In genomic region chr16:72878301-72879269, GRCh38 we compare ENCODE assay signal across 1 cellular context.
TF ChIP-seq lines count a peak whose summit lies in the region.

No MANE protein-coding gene starts in this region.

TF ChIP-seq in HepG2, 621 proteins besides CTCF, POLR2A, EP300 and RAD21 (continued from another document and continues in another):
- no peak for TF ChIP-seq CSRNP2 (CRISPR knock-in tag; conservative IDR thresholded peaks at IDR 0.05; ENCODE audit: low read depth)
- TF ChIP-seq NFYB (CRISPR knock-in tag; IDR thresholded peaks at IDR 0.05), result 0 out of 2 replicates have a peak, but pooled peaks have one; percentile 32
- peak; percentile 49; the same call in 1 of the 2 replicates for TF ChIP-seq JUND (CRISPR knock-in tag; IDR thresholded peaks at IDR 0.05)
- peak; percentile 57; the same call in 1 of the 2 replicates for TF ChIP-seq POLR2G (IDR thresholded peaks at IDR 0.05; ENCODE audit: low read depth, low read length)
- TF ChIP-seq ZNF576 (CRISPR knock-in tag; IDR thresholded peaks at IDR 0.05), result no peak
- TF ChIP-seq YEATS4 (CRISPR knock-in tag; IDR thresholded peaks at IDR 0.05; ENCODE audit: borderline replicate concordance), result no peak; the same call in 1 of the 2 replicates
- no peak; the same call in 1 of the 2 replicates for TF ChIP-seq MIER2 (CRISPR knock-in tag; IDR thresholded peaks at IDR 0.05)
- TF ChIP-seq NFIB (CRISPR knock-in tag; IDR thresholded peaks at IDR 0.05; ENCODE audit: borderline replicate concordance), result no peak
- no peak; the same call in 1 of the 2 replicates for TF ChIP-seq ZMAT3 (CRISPR knock-in tag; conservative IDR thresholded peaks at IDR 0.05)
- no peak for TF ChIP-seq SETDB1 (CRISPR knock-in tag; IDR thresholded peaks at IDR 0.05; ENCODE audit: borderline replicate concordance)
- no peak; the same call in 1 of the 2 replicates for TF ChIP-seq RXRB (CRISPR knock-in tag; IDR thresholded peaks at IDR 0.05; ENCODE audit: borderline replicate concordance)
- TF ChIP-seq ZBED4 (CRISPR knock-in tag; IDR thresholded peaks at IDR 0.05; ENCODE audit: borderline replicate concordance), result no peak
- no peak for TF ChIP-seq ZBTB14 (CRISPR knock-in tag; IDR thresholded peaks at IDR 0.05)
- TF ChIP-seq FUBP1 (CRISPR knock-in tag; IDR thresholded peaks at IDR 0.05; ENCODE audit: borderline replicate concordance), result no peak; the same call in 1 of the 2 replicates
- peak; percentile 26; the same call in 1 of the 2 replicates for TF ChIP-seq HIC2 (CRISPR knock-in tag; IDR thresholded peaks at IDR 0.05; ENCODE audit: low read depth)
- peak; percentile 55; the same call in 1 of the 2 replicates for TF ChIP-seq TAF1 (CRISPR knock-in tag; IDR thresholded peaks at IDR 0.05)
- TF ChIP-seq CBX1 (IDR thresholded peaks at IDR 0.05; ENCODE audit: low read depth), result no peak
- TF ChIP-seq DRAP1 (CRISPR knock-in tag; IDR thresholded peaks at IDR 0.05), result no peak
- no peak for TF ChIP-seq ZEB1 (IDR thresholded peaks at IDR 0.05; ENCODE audit: insufficient replicate concordance, low read depth)
- no peak for TF ChIP-seq EED (CRISPR knock-in tag; IDR thresholded peaks at IDR 0.05)
- TF ChIP-seq ZNF577 (CRISPR knock-in tag; IDR thresholded peaks at IDR 0.05; ENCODE audit: borderline replicate concordance, low read depth), result no peak
- TF ChIP-seq FIP1L1 (IDR thresholded peaks at IDR 0.05; ENCODE audit: borderline replicate concordance, insufficient read depth, low read depth, low read length), result no peak
- TF ChIP-seq HOXA3 (CRISPR knock-in tag; IDR thresholded peaks at IDR 0.05), result peak; percentile 54; the same call in 1 of the 2 replicates
- TF ChIP-seq RBAK (CRISPR knock-in tag; IDR thresholded peaks at IDR 0.05), result 0 out of 2 replicates have a peak, but pooled peaks have one; percentile 62
- 0 out of 2 replicates have a peak, but pooled peaks have one; percentile 22 for TF ChIP-seq HHEX (CRISPR knock-in tag; IDR thresholded peaks at IDR 0.05)
- TF ChIP-seq ZNF24 (IDR thresholded peaks at IDR 0.05), result no peak
- peak; percentile 79; the same call in 1 of the 2 replicates for TF ChIP-seq ZNF30 (CRISPR knock-in tag; IDR thresholded peaks at IDR 0.05)
- no peak for TF ChIP-seq ZBTB10 (CRISPR knock-in tag; IDR thresholded peaks at IDR 0.05; ENCODE audit: borderline replicate concordance)
- TF ChIP-seq REL (CRISPR knock-in tag; conservative IDR thresholded peaks at IDR 0.05), result no peak
- peak; percentile 93 for TF ChIP-seq ZBTB7B (CRISPR knock-in tag; IDR thresholded peaks at IDR 0.05)
- TF ChIP-seq DZIP1 (CRISPR knock-in tag; IDR thresholded peaks at IDR 0.05), result no peak
- no peak for TF ChIP-seq PRDM15 (CRISPR knock-in tag; IDR thresholded peaks at IDR 0.05)
- peak; percentile 27; the same call in 1 of the 2 replicates for TF ChIP-seq SPEN (CRISPR knock-in tag; IDR thresholded peaks at IDR 0.05; ENCODE audit: low read depth)
- no peak for TF ChIP-seq FOXM1 (CRISPR knock-in tag; IDR thresholded peaks at IDR 0.05)
- TF ChIP-seq SMARCE1 (IDR thresholded peaks at IDR 0.05; ENCODE audit: borderline replicate concordance), result no peak
- TF ChIP-seq ZNF292 (CRISPR knock-in tag; IDR thresholded peaks at IDR 0.05; ENCODE audit: borderline replicate concordance, low read depth), result peak; percentile 65; the same call in 1 of the 2 replicates
- no peak for TF ChIP-seq GATAD1 (CRISPR knock-in tag; IDR thresholded peaks at IDR 0.05)
- TF ChIP-seq NFE2 (CRISPR knock-in tag; IDR thresholded peaks at IDR 0.05), result no peak
- TF ChIP-seq SIX4 (CRISPR knock-in tag; IDR thresholded peaks at IDR 0.05), result no peak
